8 cellular contexts compared by ENCODE assay signal in genomic region chr17:7241047-7241733, GRCh38. TPM values are rescaled to one million over a fixed set of nuclear protein-coding genes. Genes with fewer than 3 reads are reported as not detected.
DNase-seq lines count a peak whose midpoint lies in the region; TF ChIP-seq lines count a peak whose summit lies in the region.
"Had no signal": no experiment of that assay in that cellular context is flagged by ENCODE, and none has a peak within 500 bp of the region (broad histone marks: within the 10 kb centered on the region; RNA-seq: fewer than 3 reads in every experiment).

No MANE protein-coding gene starts in this region.

- H3K36me3 ChIP-seq in HAP-1 (replicated peaks) (peaks cover 61% of the 10 kb centered on the region), WERI-Rb-1 (peaks cover 71% of the 10 kb centered on the region), hepatocyte (replicated peaks; ENCODE audit: insufficient read depth, low read depth) (no peaks in the 10 kb centered on the region), smooth muscle cell (ENCODE audit: low read depth) (no peaks in the 10 kb centered on the region)

- H2AFZ ChIP-seq in hepatocyte (no peak overlapping the region), smooth muscle cell (ENCODE audit: low read depth) (no peak overlapping the region)

- no peaks in the 10 kb centered on the region for H4K20me1 ChIP-seq in hepatocyte (ENCODE audit: insufficient read depth, poor library complexity, severe bottlenecking)
- H4K20me1 ChIP-seq in smooth muscle cell (ENCODE audit: low read depth) = peaks cover 15% of the 10 kb centered on the region

- H3K9me2 ChIP-seq in hepatocyte (replicated peaks; ENCODE audit: insufficient read depth) = no peaks in the 10 kb centered on the region

- H3K79me2 ChIP-seq in hepatocyte = peaks cover 59% of the 10 kb centered on the region
- peaks cover 54% of the 10 kb centered on the region for H3K79me2 ChIP-seq in smooth muscle cell (ENCODE audit: low read depth)

- in situ Hi-C loops in HAP-1 (cut with MboI; ENCODE audit: low sequenced_read_pairs) = loop anchor here (10.0 to 25.0 kb wide), 2 partner anchors 244 to 921 kb away; partner anchors contain the start of genes PER1, POLR2A, SLC35G6 and VAMP2

- H3K4me2 ChIP-seq in hepatocyte (peak overlapping the region; percentile 85), smooth muscle cell (peak overlapping the region; percentile 84)

- TF ChIP-seq CTCF in WERI-Rb-1 (IDR thresholded peaks at IDR 0.05; ENCODE audit: low read depth, low read length) (no peak), hepatocyte (IDR thresholded peaks at IDR 0.05; ENCODE audit: poor library complexity) (no peak), smooth muscle cell (IDR thresholded peaks at IDR 0.05; ENCODE audit: borderline replicate concordance, insufficient read depth, poor library complexity, severe bottlenecking) (no peak)

- H3K4me1 ChIP-seq in HAP-1 (peaks cover 19% of the 10 kb centered on the region), hepatocyte (ENCODE audit: insufficient read depth) (peaks cover 21% of the 10 kb centered on the region), smooth muscle cell (ENCODE audit: low read depth) (peaks cover 26% of the 10 kb centered on the region)

- H3K27me3 ChIP-seq in HAP-1 (ENCODE audit: low read depth) (no peaks in the 10 kb centered on the region), WERI-Rb-1 (ENCODE audit: insufficient read depth, low read depth, severe bottlenecking) (no peaks in the 10 kb centered on the region), hepatocyte (no peaks in the 10 kb centered on the region), smooth muscle cell (ENCODE audit: low read depth) (no peaks in the 10 kb centered on the region)

- H3F3A ChIP-seq in smooth muscle cell (ENCODE audit: low read depth) = peaks cover 38% of the 10 kb centered on the region

- H3K4me3 ChIP-seq in HAP-1 = peak overlapping the region; percentile 71
- H3K4me3 ChIP-seq in WERI-Rb-1 (ENCODE audit: low read depth, low read length) = peak overlapping the region; percentile 90
- H3K4me3 ChIP-seq in hepatocyte = peak overlapping the region; percentile 61
- H3K4me3 ChIP-seq in smooth muscle cell = peak overlapping the region; percentile 82

- peak overlapping the region; percentile 99 for H3K9ac ChIP-seq in smooth muscle cell (ENCODE audit: low read depth)

- WGBS in hepatocyte (ENCODE audit: low lambda C conversion rate, missing lambda C conversion rate) = 41% methylated on average over 10 of the region's 10 CpGs
- 58% methylated on average over 10 of the region's 10 CpGs for WGBS in smooth muscle cell (ENCODE audit: low lambda C conversion rate)

- no peak for DNase-seq in HAP-1 (ENCODE audit: low spot score in 2 of 2)
- DNase-seq in WERI-Rb-1 = no peak
- no peak for DNase-seq in hepatocyte (ENCODE audit: low spot score)
- DNase-seq in smooth muscle cell (lab: John Stamatoyannopoulos, UW; ENCODE audit: unreplicated experiment) = no peak
- DNase-seq in stimulated activated naive CD4-positive, alpha-beta T cell (lab: John Stamatoyannopoulos, UW) = no peak
- no peak for DNase-seq in ecto neural progenitor cell (ENCODE audit: low spot score)
- no peak for DNase-seq in DMS 273 (lab: John Stamatoyannopoulos, UW; ENCODE audit: unreplicated experiment)
- DNase-seq: NCI-H524 treated with DMSO at 0.1 percent for 48 hours had no signal

- H3K9me3 ChIP-seq in HAP-1 = no peaks in the 10 kb centered on the region; the same call in 1 of the 2 replicates
- H3K9me3 ChIP-seq in WERI-Rb-1 (ENCODE audit: severe bottlenecking) = no peaks in the 10 kb centered on the region
- no peaks in the 10 kb centered on the region for H3K9me3 ChIP-seq in hepatocyte (ENCODE audit: low read depth)
- H3K9me3 ChIP-seq in smooth muscle cell (replicated peaks; ENCODE audit: low read depth) = no peaks in the 10 kb centered on the region

- H3K27ac ChIP-seq in WERI-Rb-1 (peak overlapping the region; percentile 99), hepatocyte (peak overlapping the region; percentile 97), smooth muscle cell (ENCODE audit: low read depth) (peak overlapping the region; percentile 95)

RNA-seq across cellular contexts. Expression of gene GABARAP, which starts 1.1 kb away (rescaled TPM):
- total RNA-seq in hepatocyte (309 and 327 TPM in 2 replicates), smooth muscle cell (305 and 363 TPM in 2 replicates)
- polyA plus RNA-seq in hepatocyte (992 and 1,031 TPM in 2 replicates), smooth muscle cell (725 and 735 TPM in 2 replicates)

RNA-seq across cellular contexts. Expression of gene PHF23, which starts 1.9 kb away (rescaled TPM):
- total RNA-seq in hepatocyte (53.9 and 57.9 TPM in 2 replicates), smooth muscle cell (41.6 and 48.5 TPM in 2 replicates)
- polyA plus RNA-seq in hepatocyte (77.7 and 78.6 TPM in 2 replicates), smooth muscle cell (33.8 and 46.5 TPM in 2 replicates)

RNA-seq across cellular contexts. Expression of gene DVL2, which starts 6.9 kb away (rescaled TPM):
- total RNA-seq in hepatocyte (56.1 and 62.1 TPM in 2 replicates), smooth muscle cell (26.1 and 31.8 TPM in 2 replicates)
- polyA plus RNA-seq in hepatocyte (74.6 and 74.7 TPM in 2 replicates), smooth muscle cell (46.7 and 49.6 TPM in 2 replicates)

RNA-seq across cellular contexts. Expression of gene CTDNEP1, which starts 10.3 kb away (rescaled TPM):
- 44.6 and 62.7 TPM in 2 replicates for total RNA-seq in hepatocyte
- 86.9 and 96.7 TPM in 2 replicates for polyA plus RNA-seq in hepatocyte
- 46.3 and 57.5 TPM in 2 replicates for total RNA-seq in smooth muscle cell
- 88.4 and 96.2 TPM in 2 replicates for polyA plus RNA-seq in smooth muscle cell

RNA-seq across cellular contexts. Expression of gene ELP5, which starts 10.8 kb away (rescaled TPM):
- total RNA-seq in hepatocyte (30.4 and 30.6 TPM in 2 replicates), smooth muscle cell (17.3 and 18.7 TPM in 2 replicates)
- polyA plus RNA-seq in hepatocyte (38.0 and 49.6 TPM in 2 replicates), smooth muscle cell (41.3 and 42.4 TPM in 2 replicates)
